8 cellular contexts compared by ENCODE assay signal in genomic region chr4:70687821-70688794, GRCh38. TPM values are rescaled to one million over a fixed set of nuclear protein-coding genes. Genes with fewer than 3 reads are reported as not detected.
A peak's percentile ranks its signal among the peaks of the same experiment; 100 is the strongest.
DNase-seq lines count a peak whose midpoint lies in the region; ATAC-seq and TF ChIP-seq lines count a peak whose summit lies in the region.

Gene UTP3 (plus strand): TSS chr4:70688532. CDS start chr4:70688678, 146 bp downstream.

- H3K36me3 ChIP-seq in NT2/D1 (ENCODE audit: insufficient read depth, insufficient read length, low read length) (peaks cover 25% of the 10 kb centered on the region), endodermal cell (ENCODE audit: control insufficient read depth, insufficient read depth, low read length) (peaks cover 17% of the 10 kb centered on the region)

- H3K4me1 ChIP-seq in NT2/D1 (ENCODE audit: insufficient read depth, insufficient read length) (no peaks in the 10 kb centered on the region), endodermal cell (ENCODE audit: control insufficient read depth, insufficient read depth, low read length) (no peaks in the 10 kb centered on the region)

- H3K9ac ChIP-seq in NT2/D1 (ENCODE audit: insufficient read length, low read depth), result peak within 1 kb of the TSS; percentile 97
- peak within 1 kb of the TSS; percentile 82 for H3K9ac ChIP-seq in endodermal cell (ENCODE audit: extremely low read depth, low read length, poor library complexity, severe bottlenecking)

- H3K27me3 Mint-ChIP-seq in endodermal cell (ENCODE audit: insufficient read depth), result peaks cover 7% of the 10 kb centered on the region

- H3K27me3 ChIP-seq in NT2/D1 (ENCODE audit: insufficient read depth, insufficient read length) (no peaks in the 10 kb centered on the region), endodermal cell (ENCODE audit: control insufficient read depth, insufficient read depth, low read length, poor library complexity, severe bottlenecking) (no peaks in the 10 kb centered on the region)

- peak; percentile 90 for ATAC-seq in GM21367 (IDR thresholded peaks at IDR 0.05; ENCODE audit: unreplicated experiment)

- DNase-seq in Caki2 (ENCODE audit: low read depth) (peak; percentile 98), HUDEP-2 (lab: John Stamatoyannopoulos, UW; ENCODE audit: unreplicated experiment in 76 of 76) (peak; percentile 71 to 98 (median 92)), NT2/D1 (ENCODE audit: low read depth, low spot score) (peak; percentile 93), endodermal cell (peak; percentile 98), mesenteric fat pad (ENCODE audit: low spot score) (peak; percentile 97)
- DNase-seq in activated CD8-positive, alpha-beta memory T cell treated with anti-CD3 and anti-CD28 coated beads, Interleukin-2, amount 50 U/mL, for 1 hour (ENCODE audit: extremely low read depth), result peak; percentile 80
- DNase-seq in stimulated activated CD8-positive, alpha-beta memory T cell treated with anti-CD3 and anti-CD28 coated beads, Interleukin-15, amount 100 ng/mL, for 4 hours (ENCODE audit: low read depth in 2 of 2), result peak; percentile 83 to 85

- H3K9me3 Mint-ChIP-seq in endodermal cell, result no peaks in the 10 kb centered on the region

- peak within 1 kb of the TSS; percentile 98 for H3K4me3 Mint-ChIP-seq in endodermal cell

- WGBS in endodermal cell (ENCODE audit: insufficient coverage in 1 of 2, insufficient read length in 1 of 2), 2 experiments, result 0 to 1% methylated on average over 48 to 70 of the region's 70 CpGs

- H3K36me3 Mint-ChIP-seq in endodermal cell (ENCODE audit: low read depth), result peaks cover 17% of the 10 kb centered on the region

- H3K4me3 ChIP-seq in NT2/D1 (ENCODE audit: insufficient read length, low read depth), result peak within 1 kb of the TSS; percentile 96
- H3K4me3 ChIP-seq in endodermal cell (ENCODE audit: low read length), result peak within 1 kb of the TSS; percentile 98

- H3K27ac Mint-ChIP-seq in endodermal cell, result peak within 1 kb of the TSS; percentile 99

- peaks cover 22% of the 10 kb centered on the region for H3K4me1 Mint-ChIP-seq in endodermal cell

- in situ Hi-C loops in Caki2 (cut with HindIII; ENCODE audit: low pct_unique_long_range_greater_than_20kb, low sequenced_read_pairs), result no loop called here

- no peaks in the 10 kb centered on the region for H3K9me3 ChIP-seq in NT2/D1 (ENCODE audit: insufficient read depth, low read length)
- H3K9me3 ChIP-seq in endodermal cell (ENCODE audit: control insufficient read depth, low read length), result no peaks in the 10 kb centered on the region

- peak within 1 kb of the TSS; percentile 91 for H3K27ac ChIP-seq in endodermal cell (ENCODE audit: low read depth, low read length)

- peak; percentile 99 for TF ChIP-seq CTCF in endodermal cell (conservative IDR thresholded peaks at IDR 0.05)

RNA-seq across cellular contexts. Expression of gene UTP3, which starts in this region (rescaled TPM):
- 9.5 and 10.9 TPM in 2 replicates for total RNA-seq in Caki2 (2014; rRNA removed; shearing (Covaris generic); ENCODE audit: low replicate concordance)
- 10 to 100 TPM; 36.0 to 37.8 TPM for total RNA-seq in endodermal cell
- 26.7 TPM for polyA plus RNA-seq in endodermal cell (2013, experiment 1 of 2)
- polyA plus RNA-seq in endodermal cell (2013, experiment 2 of 2), result 28.2 TPM
- 26.1 TPM for total RNA-seq in mesenteric fat pad

Comparison
In these comparisons a context has a peak if more than half of its experiments do, and no peak if none do; other contexts are left out.
1. Peak in every context shown above with its lines: DNase-seq, ATAC-seq, H3K4me3 ChIP-seq and H3K27ac ChIP-seq.